Comparison of ENCODE assay signal across 8 cellular contexts in genomic region chrX:17738002-17738713, GRCh38. TPM values are rescaled to one million over a fixed set of nuclear protein-coding genes. Genes with fewer than 3 reads are reported as not detected.
DNase-seq lines count a peak whose midpoint lies in the region; ATAC-seq and TF ChIP-seq lines count a peak whose summit lies in the region.

No MANE protein-coding gene starts in this region.

- peaks cover 57% of the 10 kb centered on the region for H3K79me2 ChIP-seq in PC-3 (ENCODE audit: low read length)

- H2AFZ ChIP-seq in PC-3 (ENCODE audit: low read length) = peak overlapping the region; percentile 79

- BruUV-seq in PC-3 (replicated peaks; lab: Mats Ljungman, UMichigan) = no TSS peak

- H3K4me1 Mint-ChIP-seq in activated naive CD4-positive, alpha-beta T cell treated with anti-CD3 and anti-CD28 coated beads for 36 hours (ENCODE audit: low read depth) = peaks cover 36% of the 10 kb centered on the region

- ATAC-seq in PC-3 (peak; percentile 25), esophagus mucosa (no peak), GM21390 (IDR thresholded peaks at IDR 0.05; ENCODE audit: unreplicated experiment) (no peak), HG03442 (IDR thresholded peaks at IDR 0.05; ENCODE audit: unreplicated experiment) (no peak)

- peak overlapping the region; percentile 87 for H3K4me2 ChIP-seq in PC-3 (ENCODE audit: low read length)

- H3K4me3 ChIP-seq in PC-3 (ENCODE audit: low read length) (peak overlapping the region; percentile 87), cardiac muscle cell (peak overlapping the region; percentile 54)

- no peaks in the 10 kb centered on the region for H3K9me3 Mint-ChIP-seq in activated naive CD4-positive, alpha-beta T cell treated with anti-CD3 and anti-CD28 coated beads for 36 hours

- no peaks in the 10 kb centered on the region for H3K9me3 ChIP-seq in PC-3 (ENCODE audit: low read length)
- no peaks in the 10 kb centered on the region for H3K9me3 ChIP-seq in cardiac muscle cell (ENCODE audit: low read depth)

- H3K36me3 Mint-ChIP-seq in activated naive CD4-positive, alpha-beta T cell treated with anti-CD3 and anti-CD28 coated beads for 36 hours (ENCODE audit: low read depth) = no peaks in the 10 kb centered on the region

- intact Hi-C loops in PC-3 (cut with micrococcal nuclease) = loop anchor here (5.0 to 10.0 kb wide), 3 partner anchors 36 to 617 kb away; partner anchors contain the start of gene SCML2
- intact Hi-C loops in activated naive CD4-positive, alpha-beta T cell treated with anti-CD3 and anti-CD28 coated beads for 36 hours (cut with micrococcal nuclease) = loop anchor here (1.0 to 10.0 kb wide), 11 partner anchors 83 to 1605 kb away; partner anchors contain the start of genes CTPS2, PDHA1, RAI2 and RS1

- H3K4me1 ChIP-seq in PC-3 (ENCODE audit: insufficient read depth, low read length) (peaks cover 14% of the 10 kb centered on the region), cardiac muscle cell (ENCODE audit: low read depth) (no peaks in the 10 kb centered on the region)

- H4K20me1 ChIP-seq in PC-3 (ENCODE audit: low read length) = peaks cover 19% of the 10 kb centered on the region; the same call in 1 of the 2 replicates

- POLR2A ChIA-PET in PC-3 (lab: Charles Lee; ENCODE audit: unreplicated experiment) = interaction anchor here (0.6 kb wide), 1 partner anchor 8 kb away, joined by 3 read pairs; no protein-coding TSS in a partner anchor

- H3K4me3 Mint-ChIP-seq in activated naive CD4-positive, alpha-beta T cell treated with anti-CD3 and anti-CD28 coated beads for 36 hours = peak overlapping the region; percentile 84

- DNase-seq in H4 (ENCODE audit: low spot score) = peak; percentile 27
- peak; percentile 45 for DNase-seq in PC-3
- peak; percentile 62 for DNase-seq in activated naive CD4-positive, alpha-beta T cell treated with anti-CD3 and anti-CD28 coated beads for 36 hours
- peak; percentile 5 to 19 for DNase-seq in cardiac muscle cell (ENCODE audit: low read depth in 1 of 2, low spot score in 1 of 2)
- DNase-seq in pons (ENCODE audit: low spot score) = peak; percentile 12

- CTCF ChIA-PET in PC-3 (lab: Charles Lee) = no interaction called here
- CTCF ChIA-PET in activated naive CD4-positive, alpha-beta T cell treated with anti-CD3 and anti-CD28 coated beads for 36 hours (lab: Charles Lee) = interaction anchor here (0.7 to 1.2 kb wide), 2 partner anchors 11 to 43 kb away, joined by 3 to 4 read pairs; no protein-coding TSS in a partner anchor

- no peaks in the 10 kb centered on the region for H3K36me3 ChIP-seq in PC-3 (ENCODE audit: low read depth, low read length)
- H3K36me3 ChIP-seq in cardiac muscle cell = no peaks in the 10 kb centered on the region

- no peaks in the 10 kb centered on the region for H3K27me3 Mint-ChIP-seq in activated naive CD4-positive, alpha-beta T cell treated with anti-CD3 and anti-CD28 coated beads for 36 hours (ENCODE audit: low read depth)

- H3K9ac ChIP-seq in PC-3 (ENCODE audit: low read length) = peak overlapping the region; percentile 81

- H3K9me2 ChIP-seq in PC-3 (replicated peaks; ENCODE audit: low read length) = no peaks in the 10 kb centered on the region

- no peaks in the 10 kb centered on the region for H3K27me3 ChIP-seq in PC-3 (ENCODE audit: low read length)
- no peaks in the 10 kb centered on the region for H3K27me3 ChIP-seq in cardiac muscle cell

- TF ChIP-seq CTCF in PC-3 (conservative IDR thresholded peaks at IDR 0.05; ENCODE audit: low read depth, low read length) (no peak), cardiac muscle cell (IDR thresholded peaks at IDR 0.05; ENCODE audit: low read depth, low read length) (no peak)

- no peaks in the 10 kb centered on the region for H3F3A ChIP-seq in PC-3 (ENCODE audit: low read length, unreplicated experiment)

- H3K27ac Mint-ChIP-seq in activated naive CD4-positive, alpha-beta T cell treated with anti-CD3 and anti-CD28 coated beads for 36 hours = peak overlapping the region; percentile 88

- H3K27ac ChIP-seq in PC-3 (ENCODE audit: low read length) = peak overlapping the region; percentile 72
- H3K27ac ChIP-seq in cardiac muscle cell = peak overlapping the region; percentile 27

RNA-seq across cellular contexts. Expression of gene SCML1, which starts 0.9 kb away (rescaled TPM):
- 12.3 and 16.3 TPM in 2 replicates for total RNA-seq in H4 (2014; rRNA removed; shearing (Covaris generic))
- total RNA-seq in PC-3 (2014; rRNA removed) (11.2 and 13.0 TPM in 2 replicates), cardiac muscle cell (4.5 and 5.4 TPM in 2 replicates), esophagus mucosa (4.8 TPM)
- 10 to 100 TPM; 11.4 to 11.8 TPM for total RNA-seq in activated naive CD4-positive, alpha-beta T cell treated with anti-CD3 and anti-CD28 coated beads for 36 hours
- 4.4 and 6.5 TPM in 2 replicates for polyA plus RNA-seq in cardiac muscle cell

Comparison
In these comparisons a context has a peak if more than half of its experiments do, and no peak if none do; other contexts are left out.
1. DNase-seq: peak in every context shown above with its lines; median percentile 62 in activated naive CD4-positive, alpha-beta T cell treated with anti-CD3 and anti-CD28 coated beads for 36 hours; 45 in PC-3; 27 in H4; 12 in cardiac muscle cell; 12 in pons.